ENCODE assay signal across 26 cellular contexts in the genomic region with DNA sequence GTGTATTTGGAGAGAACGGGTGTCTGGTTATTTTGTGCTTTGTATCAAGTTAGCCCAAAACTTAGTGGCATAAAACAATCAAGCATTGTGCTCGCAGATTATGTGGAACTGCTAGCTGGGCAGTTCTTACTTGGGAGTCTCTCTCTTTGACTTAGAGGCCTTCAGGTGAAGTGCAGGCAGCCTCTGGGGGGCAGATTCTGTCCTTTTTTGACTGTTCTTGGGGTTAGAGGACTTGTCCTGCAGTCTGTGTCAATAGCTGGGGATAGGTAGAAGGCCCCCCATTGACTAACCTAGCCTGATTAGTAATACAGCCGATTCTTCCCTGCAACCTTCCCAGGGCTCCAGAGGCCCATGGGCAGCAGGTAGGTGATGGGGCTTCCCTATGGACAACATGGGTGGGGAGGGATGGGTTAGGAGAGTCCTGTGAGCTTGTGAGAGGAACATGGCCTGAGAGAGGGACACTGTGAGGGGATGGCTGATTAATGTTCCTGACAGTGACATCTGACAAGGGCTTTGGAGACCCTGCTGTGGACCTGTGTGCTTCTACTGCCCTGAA.
"Had no signal": no experiment of that assay in that cellular context is flagged by ENCODE, and none has a peak within 500 bp of the region (broad histone marks: within the 10 kb centered on the region; RNA-seq: fewer than 3 reads in every experiment).

No MANE protein-coding gene starts in this region.

- H3K36me3 ChIP-seq: lower lobe of right lung, transverse colon, vagina had no signal

- H3K36me3 Mint-ChIP-seq: brain; mesothelial cell of epicardium; natural killer cell treated with Interleukin-12 subunit alpha and Interleukin-12 subunit beta and Interleukin-15 and Interleukin-18, amount 100 ng/mL, for 72 hours had no signal

- H3K4me3 Mint-ChIP-seq: activated B cell treated with CpG ODN at 0.5 μM for 24 hours; activated CD4-positive, alpha-beta memory T cell treated with anti-CD3 and anti-CD28 coated beads, Interleukin-2, amount 10 ng/mL, durations not matched to agents 7 days and 5 days; activated naive CD4-positive, alpha-beta T cell treated with anti-CD3 and anti-CD28 coated beads for 36 hours; activated T-helper 17 cell treated with anti-CD3 and anti-CD28 coated beads, Interleukin-2, amount 50 U/mL, for 72 hours; brain; mesothelial cell of epicardium; natural killer cell treated with Interleukin-12 subunit alpha and Interleukin-12 subunit beta and Interleukin-15 and Interleukin-18, amount 100 ng/mL, for 72 hours; T-helper 2 cell treated with Interferon-gamma antibody and Interleukin-4, amounts not matched to agents 5 μg/mL and 100 μg/mL, for 36 hours had no signal

- DNase-seq: activated B cell treated with CpG ODN at 0.5 μM for 24 hours; activated CD4-positive, alpha-beta memory T cell treated with anti-CD3 and anti-CD28 coated beads, Interleukin-2, amount 10 ng/mL, durations not matched to agents 7 days and 5 days; activated CD4-positive, alpha-beta T cell treated with anti-CD3 and anti-CD28 coated beads for 48 hours; activated naive CD4-positive, alpha-beta T cell treated with anti-CD3 and anti-CD28 coated beads for 36 hours; activated T-cell treated with anti-CD3 and anti-CD28 coated beads, Interleukin-2, amount 50 U/mL, for 1 hour; anterior cingulate cortex; caudate nucleus; dorsolateral prefrontal cortex; foreskin fibroblast; glutamatergic neuron; hippocampal formation; left colon; lower lobe of right lung; nucleus accumbens; retina; stimulated activated CD4-positive, alpha-beta T cell treated with anti-CD3 and anti-CD28 coated beads, Interleukin-2, amount 100 ng/mL, for 24 hours; stimulated activated naive CD4-positive, alpha-beta T cell treated with Interleukin-2 at 50 U/mL for 16 hours; substantia nigra; transverse colon had no signal

- H3K9me3 ChIP-seq: lower lobe of right lung, transverse colon, vagina had no signal

- H3K4me3 ChIP-seq: dorsolateral prefrontal cortex, lower lobe of right lung, transverse colon, vagina had no signal

- H3K4me1 ChIP-seq: lower lobe of right lung, transverse colon, vagina had no signal

- H3K9me3 Mint-ChIP-seq: activated B cell treated with CpG ODN at 0.5 μM for 24 hours; activated CD4-positive, alpha-beta memory T cell treated with anti-CD3 and anti-CD28 coated beads, Interleukin-2, amount 10 ng/mL, durations not matched to agents 7 days and 5 days; activated naive CD4-positive, alpha-beta T cell treated with anti-CD3 and anti-CD28 coated beads for 36 hours; activated T-helper 17 cell treated with anti-CD3 and anti-CD28 coated beads, Interleukin-2, amount 50 U/mL, for 72 hours; mesothelial cell of epicardium; natural killer cell treated with Interleukin-12 subunit alpha and Interleukin-12 subunit beta and Interleukin-15 and Interleukin-18, amount 100 ng/mL, for 72 hours; T-helper 2 cell treated with Interferon-gamma antibody and Interleukin-4, amounts not matched to agents 5 μg/mL and 100 μg/mL, for 36 hours had no signal

- H3K27me3 ChIP-seq: dorsolateral prefrontal cortex, transverse colon, vagina had no signal

- H3K27ac ChIP-seq: dorsolateral prefrontal cortex, epithelial cell of prostate, lower lobe of right lung, transverse colon, vagina had no signal

- ATAC-seq: activated T-helper 17 cell treated with anti-CD3 and anti-CD28 coated beads, Interleukin-2, amount 50 U/mL, for 72 hours; left colon; lower lobe of right lung; natural killer cell treated with Interleukin-12 subunit alpha and Interleukin-12 subunit beta and Interleukin-15 and Interleukin-18, amount 100 ng/mL, for 72 hours had no signal

- H3K27me3 Mint-ChIP-seq: activated CD4-positive, alpha-beta memory T cell treated with anti-CD3 and anti-CD28 coated beads, Interleukin-2, amount 10 ng/mL, durations not matched to agents 7 days and 5 days; activated T-helper 17 cell treated with anti-CD3 and anti-CD28 coated beads, Interleukin-2, amount 50 U/mL, for 72 hours had no signal

- H3K27ac Mint-ChIP-seq: activated B cell treated with CpG ODN at 0.5 μM for 24 hours; activated CD4-positive, alpha-beta memory T cell treated with anti-CD3 and anti-CD28 coated beads, Interleukin-2, amount 10 ng/mL, durations not matched to agents 7 days and 5 days; activated naive CD4-positive, alpha-beta T cell treated with anti-CD3 and anti-CD28 coated beads for 36 hours; activated T-helper 17 cell treated with anti-CD3 and anti-CD28 coated beads, Interleukin-2, amount 50 U/mL, for 72 hours; brain; mesothelial cell of epicardium; natural killer cell treated with Interleukin-12 subunit alpha and Interleukin-12 subunit beta and Interleukin-15 and Interleukin-18, amount 100 ng/mL, for 72 hours; T-helper 2 cell treated with Interferon-gamma antibody and Interleukin-4, amounts not matched to agents 5 μg/mL and 100 μg/mL, for 36 hours had no signal

- H3K4me1 Mint-ChIP-seq: activated B cell treated with CpG ODN at 0.5 μM for 24 hours; activated CD4-positive, alpha-beta memory T cell treated with anti-CD3 and anti-CD28 coated beads, Interleukin-2, amount 10 ng/mL, durations not matched to agents 7 days and 5 days; activated T-helper 17 cell treated with anti-CD3 and anti-CD28 coated beads, Interleukin-2, amount 50 U/mL, for 72 hours; mesothelial cell of epicardium had no signal
